ENCODE assay signal across 9 cellular contexts in genomic region chr21:38913120-38913975, GRCh38.
A peak's percentile ranks its signal among the peaks of the same experiment; 100 is the strongest.
DNase-seq lines count a peak whose midpoint lies in the region; ATAC-seq, FAIRE-seq and TF ChIP-seq lines count a peak whose summit lies in the region.
"Had no signal": no experiment of that assay in that cellular context is flagged by ENCODE, and none has a peak within 500 bp of the region (broad histone marks: within the 10 kb centered on the region; RNA-seq: fewer than 3 reads in every experiment).

No MANE protein-coding gene starts in this region.

- CTCF ChIA-PET in K562 (lab: Yijun Ruan, JAX; ENCODE audit: low intra/inter-chr PET ratio): no interaction called here

- H3K36me3 ChIP-seq in BE2C: no peaks in the 10 kb centered on the region
- no peaks in the 10 kb centered on the region; the same call in 1 of the 2 replicates for H3K36me3 ChIP-seq in MG63
- H3K36me3 ChIP-seq in K562 (ENCODE audit: control insufficient read depth, insufficient read depth, low read length): no peaks in the 10 kb centered on the region
- no peaks in the 10 kb centered on the region for H3K36me3 ChIP-seq in iPS-20b (ENCODE audit: insufficient read depth, low read depth, low read length)
- H3K36me3 ChIP-seq in smooth muscle cell (ENCODE audit: low read depth): no peaks in the 10 kb centered on the region

- peak; percentile 73 for ATAC-seq in K562
- ATAC-seq in activated CD4-positive, CD25-positive, alpha-beta regulatory T cell treated with anti-CD3 and anti-CD28 coated beads, Interleukin-2, amount 50 U/mL, for 24 hours: no peak
- ATAC-seq in GM21529 (IDR thresholded peaks at IDR 0.05; ENCODE audit: unreplicated experiment): no peak
- ATAC-seq in HG02973 (IDR thresholded peaks at IDR 0.05; ENCODE audit: unreplicated experiment): no peak

- TF ChIP-seq EP300 in K562 (IDR thresholded peaks at IDR 0.05; ENCODE audit: low read length): no peak

- H3K4me2 ChIP-seq in K562 (ENCODE audit: insufficient read depth, low read length): peak overlapping the region; percentile 47
- H3K4me2 ChIP-seq in smooth muscle cell: peak overlapping the region; percentile 78

- in situ Hi-C loops in K562 (cut with MboI): no loop called here

- POLR2A ChIA-PET in K562 (lab: Yijun Ruan, JAX): interaction anchor here (0.6 kb wide), 1 partner anchor 12 kb away, joined by 3 read pairs; no protein-coding TSS in a partner anchor

- H3K4me1 ChIP-seq in BE2C: no peaks in the 10 kb centered on the region; the same call in 1 of the 2 replicates
- peaks cover 5 to 12% of the 10 kb centered on the region in 2 experiments; a peak in 4 of 5 replicates for H3K4me1 ChIP-seq in K562 (replicated peaks in 1 of 2; ENCODE audit: control insufficient read depth in 2 of 2, insufficient read depth in 2 of 2, low read length in 2 of 2)
- H3K4me1 ChIP-seq in iPS-20b (ENCODE audit: insufficient read depth, low read length): peaks cover 18% of the 10 kb centered on the region; the same call in 1 of the 2 replicates
- H3K4me1 ChIP-seq in smooth muscle cell (ENCODE audit: low read depth): peaks cover 8% of the 10 kb centered on the region

- H3K4me3 ChIP-seq in BE2C (ENCODE audit: low read depth, low read length) (no peak overlapping the region), MG63 (no peak overlapping the region), K562 (no peak overlapping the region), iPS-20b (ENCODE audit: low read length) (peak overlapping the region; percentile 62), smooth muscle cell (no peak overlapping the region)

- peak; percentile 89 for FAIRE-seq in K562 (lab: Jason Lieb, UNC)
- FAIRE-seq: GM18507 had no signal

- TF ChIP-seq RAD21 in K562 (CRISPR knock-in tag; conservative IDR thresholded peaks at IDR 0.05 in 1 of 2, IDR thresholded peaks at IDR 0.05 in 1 of 2): no peak

- H4K20me1 ChIP-seq in K562 (replicated peaks; ENCODE audit: control insufficient read depth, insufficient read depth, low read length) (no peaks in the 10 kb centered on the region), smooth muscle cell (ENCODE audit: low read depth) (no peaks in the 10 kb centered on the region)

- H3K79me2 ChIP-seq in K562 (ENCODE audit: control insufficient read depth, insufficient read depth, low read length) (no peaks in the 10 kb centered on the region), smooth muscle cell (ENCODE audit: low read depth) (no peaks in the 10 kb centered on the region)

- BruUV-seq in K562 (replicated peaks; lab: Mats Ljungman, UMichigan): no TSS peak

- intact Hi-C loops in K562 (cut with micrococcal nuclease): loop anchor here (10.0 kb wide), 1 partner anchor 109 kb away; the partner anchor contains the start of gene ETS2

- H2AFZ ChIP-seq in K562 (ENCODE audit: low read depth, low read length) (peak overlapping the region; percentile 7; the same call in 1 of the 2 replicates), smooth muscle cell (ENCODE audit: low read depth) (peak overlapping the region; percentile 11)

- DNase-seq in BE2C (peak; percentile 35), MG63 (peak; percentile 89), K562 (ENCODE audit: extremely low read depth in 1 of 4, low spot score in 3 of 4) (peak; percentile 49 to 72 (median 60)), smooth muscle cell (lab: John Stamatoyannopoulos, UW; ENCODE audit: unreplicated experiment) (no peak)

- peak overlapping the region in 1 of 2 experiments; percentile 75; a peak in 1 of 4 replicates for H3K9ac ChIP-seq in K562 (ENCODE audit: insufficient read depth in 1 of 2, low read depth in 2 of 2, low read length in 2 of 2)
- H3K9ac ChIP-seq in iPS-20b (ENCODE audit: low read depth, low read length): peak overlapping the region; percentile 46; the same call in 1 of the 2 replicates
- peak overlapping the region; percentile 41 for H3K9ac ChIP-seq in smooth muscle cell (ENCODE audit: low read depth)

- H3K27ac ChIP-seq in K562 (ENCODE audit: extremely low read depth, low read depth, low read length) (no peak overlapping the region), iPS-20b (ENCODE audit: low read length) (no peak overlapping the region), smooth muscle cell (ENCODE audit: low read depth) (peak overlapping the region; percentile 68)

- peaks cover 22% of the 10 kb centered on the region for H3F3A ChIP-seq in smooth muscle cell (ENCODE audit: low read depth)

- TF ChIP-seq CTCF in BE2C (IDR thresholded peaks at IDR 0.05; ENCODE audit: low read depth, low read length) (no peak), K562 (IDR thresholded peaks at IDR 0.05 in 2 of 3, conservative IDR thresholded peaks at IDR 0.05 in 1 of 3; ENCODE audit: insufficient read depth in 2 of 3, low read depth in 1 of 3, low read length in 3 of 3) (no peak), smooth muscle cell (IDR thresholded peaks at IDR 0.05; ENCODE audit: borderline replicate concordance, insufficient read depth, poor library complexity, severe bottlenecking) (no peak)

- no peaks in the 10 kb centered on the region for H3K27me3 ChIP-seq in BE2C
- H3K27me3 ChIP-seq in MG63: no peaks in the 10 kb centered on the region
- peaks cover 34 to 62% of the 10 kb centered on the region in 2 experiments for H3K27me3 ChIP-seq in K562 (ENCODE audit: control insufficient read depth in 2 of 2, insufficient read depth in 2 of 2, low read length in 2 of 2)
- H3K27me3 ChIP-seq in iPS-20b (ENCODE audit: insufficient read depth, low read length): peaks cover 26% of the 10 kb centered on the region
- no peaks in the 10 kb centered on the region for H3K27me3 ChIP-seq in smooth muscle cell (ENCODE audit: low read depth)

- TF ChIP-seq POLR2A in K562 (conservative IDR thresholded peaks at IDR 0.05): no peak

- no peaks in the 10 kb centered on the region for H3K9me1 ChIP-seq in K562 (ENCODE audit: control insufficient read depth, insufficient read depth, low read length)

- no peaks in the 10 kb centered on the region for H3K9me3 ChIP-seq in BE2C
- no peaks in the 10 kb centered on the region for H3K9me3 ChIP-seq in MG63
- H3K9me3 ChIP-seq in K562 (replicated peaks; ENCODE audit: control insufficient read depth, insufficient read depth, low read depth, low read length): no peaks in the 10 kb centered on the region
- H3K9me3 ChIP-seq in iPS-20b (ENCODE audit: insufficient read depth, low read depth, low read length): no peaks in the 10 kb centered on the region
- H3K9me3 ChIP-seq in smooth muscle cell (replicated peaks; ENCODE audit: low read depth): no peaks in the 10 kb centered on the region

- WGBS in K562 (ENCODE audit: insufficient coverage, low coverage, missing lambda C conversion rate): 7% methylated on average over 31 of the region's 32 CpGs
- WGBS in smooth muscle cell (ENCODE audit: low lambda C conversion rate): 12% methylated on average over 29 of the region's 32 CpGs

TF ChIP-seq in K562, 482 proteins besides CTCF, POLR2A, EP300 and RAD21 (continues in another document):
- TF ChIP-seq NCOA4 (IDR thresholded peaks at IDR 0.05; ENCODE audit: partially characterized antibody) (peak; percentile 18), SETDB1 (IDR thresholded peaks at IDR 0.05; ENCODE audit: low read length) (no peak), PHB (CRISPR knock-in tag; IDR thresholded peaks at IDR 0.05) (no peak), BRD9 (IDR thresholded peaks at IDR 0.05; ENCODE audit: low read depth, partially characterized antibody) (peak; percentile 11), ZSCAN29 (IDR thresholded peaks at IDR 0.05) (no peak), SNIP1 (IDR thresholded peaks at IDR 0.05; ENCODE audit: low read depth) (no peak), ZNF311 (CRISPR knock-in tag; IDR thresholded peaks at IDR 0.05) (no peak), SAFB (IDR thresholded peaks at IDR 0.05; ENCODE audit: borderline replicate concordance, low read depth, low read length) (peak; percentile 47; the same call in 1 of the 2 replicates), ZNF134 (CRISPR knock-in tag; conservative IDR thresholded peaks at IDR 0.05) (no peak), EGR1 (conservative IDR thresholded peaks at IDR 0.05) (peak; percentile 92), ARHGAP35 (IDR thresholded peaks at IDR 0.05; ENCODE audit: partially characterized antibody) (peak; percentile 61), NFIC (IDR thresholded peaks at IDR 0.05) (0 out of 2 replicates have a peak, but pooled peaks have one; percentile 7), MCM7 (IDR thresholded peaks at IDR 0.05) (no peak), BCLAF1 (IDR thresholded peaks at IDR 0.05; ENCODE audit: borderline replicate concordance in 1 of 2, control insufficient read depth in 1 of 2, low read depth in 2 of 2, low read length in 1 of 2) (peak in 1 of 2 experiments; percentile 74; a peak in 1 of 4 replicates), ZC3H11A (IDR thresholded peaks at IDR 0.05; ENCODE audit: low read depth, low read length) (no peak), FOXP1 (CRISPR knock-in tag; IDR thresholded peaks at IDR 0.05) (peak; percentile 22; the same call in 1 of the 2 replicates)
- TF ChIP-seq, protein P1, sequence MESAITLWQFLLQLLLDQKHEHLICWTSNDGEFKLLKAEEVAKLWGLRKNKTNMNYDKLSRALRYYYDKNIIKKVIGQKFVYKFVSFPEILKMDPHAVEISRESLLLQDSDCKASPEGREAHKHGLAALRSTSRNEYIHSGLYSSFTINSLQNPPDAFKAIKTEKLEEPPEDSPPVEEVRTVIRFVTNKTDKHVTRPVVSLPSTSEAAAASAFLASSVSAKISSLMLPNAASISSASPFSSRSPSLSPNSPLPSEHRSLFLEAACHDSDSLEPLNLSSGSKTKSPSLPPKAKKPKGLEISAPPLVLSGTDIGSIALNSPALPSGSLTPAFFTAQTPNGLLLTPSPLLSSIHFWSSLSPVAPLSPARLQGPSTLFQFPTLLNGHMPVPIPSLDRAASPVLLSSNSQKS (CRISPR knock-in tag; IDR thresholded peaks at IDR 0.05): no peak
